ENCODE assay signal across 8 cellular contexts in genomic region chr7:3200504-3200903, GRCh38.
DNase-seq lines count a peak whose midpoint lies in the region; ATAC-seq and TF ChIP-seq lines count a peak whose summit lies in the region.

No MANE protein-coding gene starts in this region.

- intact Hi-C loops in OCI-LY7 (cut with micrococcal nuclease; ENCODE audit: unreplicated experiment) (no loop called here), uterus (cut with DNase I; ENCODE audit: low total_unique reads) (no loop called here)

- H3K27me3 ChIP-seq in uterus = no peaks in the 10 kb centered on the region
- H3K27me3 ChIP-seq in Peyer's patch = no peaks in the 10 kb centered on the region

- no peak overlapping the region for H3K27ac ChIP-seq in OCI-LY7 (ENCODE audit: low read depth, low read length, poor library complexity, severe bottlenecking)
- H3K27ac ChIP-seq in uterus = no peak overlapping the region
- no peak overlapping the region for H3K27ac ChIP-seq in Peyer's patch

- H3K9me3 ChIP-seq in OCI-LY7 (ENCODE audit: low read length) (no peaks in the 10 kb centered on the region), uterus (no peaks in the 10 kb centered on the region), Peyer's patch (no peaks in the 10 kb centered on the region)

- TF ChIP-seq POLR2A in uterus (IDR thresholded peaks at IDR 0.05) = no peak
- TF ChIP-seq POLR2A in Peyer's patch (IDR thresholded peaks at IDR 0.05) = no peak

- H3K4me3 ChIP-seq in OCI-LY7 (ENCODE audit: low read depth, low read length, poor library complexity, severe bottlenecking) (no peak overlapping the region), fibroblast of villous mesenchyme (ENCODE audit: low read depth, low read length) (no peak overlapping the region), uterus (no peak overlapping the region), Peyer's patch (no peak overlapping the region)

- no peaks in the 10 kb centered on the region for H3K79me2 ChIP-seq in OCI-LY7 (ENCODE audit: insufficient read depth, low read depth, low read length)

- CTCF ChIA-PET in OCI-LY7 (lab: Charles Lee; ENCODE audit: unreplicated experiment) = no interaction called here

- no peak for ATAC-seq in HG03469 (IDR thresholded peaks at IDR 0.05; ENCODE audit: unreplicated experiment)

- POLR2A ChIA-PET in OCI-LY7 (lab: Charles Lee) = no interaction called here

- no peaks in the 10 kb centered on the region for H3K9me2 ChIP-seq in OCI-LY7 (ENCODE audit: insufficient read depth, low read length)

- BruUV-seq in OCI-LY7 (replicated peaks; lab: Mats Ljungman, UMichigan) = no TSS peak

- no peak overlapping the region for H2AFZ ChIP-seq in OCI-LY7 (ENCODE audit: low read length)

- H3K4me1 ChIP-seq in OCI-LY7 (ENCODE audit: insufficient read depth, low read length, poor library complexity, severe bottlenecking) (no peaks in the 10 kb centered on the region), uterus (no peaks in the 10 kb centered on the region), Peyer's patch (no peaks in the 10 kb centered on the region)

- peak; percentile 64 for DNase-seq in activated effector memory CD4-positive, alpha-beta T cell treated with anti-CD3 and anti-CD28 coated beads, Interleukin-2, amount 50 U/mL, for 16 hours
- DNase-seq in activated effector memory CD4-positive, alpha-beta T cell treated with Interleukin-2 at 50 U/mL for 16 hours = no peak
- peak; percentile 43 for DNase-seq in OCI-LY7 (ENCODE audit: low spot score)
- peak; percentile 64 for DNase-seq in fibroblast of villous mesenchyme (ENCODE audit: low read depth)
- DNase-seq in stimulated activated CD4-positive, alpha-beta T cell treated with anti-CD3 and anti-CD28 coated beads, Interleukin-2, amount 100 ng/mL, for 48 hours = peak; percentile 10 to 13
- DNase-seq in uterus = no peak
- DNase-seq in Peyer's patch = no peak

- H3K36me3 ChIP-seq in OCI-LY7 (ENCODE audit: insufficient read depth, low read length) (no peaks in the 10 kb centered on the region), uterus (no peaks in the 10 kb centered on the region), Peyer's patch (no peaks in the 10 kb centered on the region)

- no peaks in the 10 kb centered on the region for H4K20me1 ChIP-seq in OCI-LY7 (ENCODE audit: insufficient read depth, low read length)

- TF ChIP-seq CTCF in OCI-LY7 (conservative IDR thresholded peaks at IDR 0.05; ENCODE audit: low read length) (peak; percentile 78), fibroblast of villous mesenchyme (IDR thresholded peaks at IDR 0.05; ENCODE audit: insufficient read depth, low read depth, low read length) (peak; percentile 81), uterus (IDR thresholded peaks at IDR 0.05) (no peak), Peyer's patch (IDR thresholded peaks at IDR 0.05) (peak in 3 of 6 experiments; percentile 19 to 42 (median 32))

- no peak overlapping the region for H3K4me2 ChIP-seq in OCI-LY7 (ENCODE audit: low read length)

Comparison
In these comparisons a context has a peak if more than half of its experiments do, and no peak if none do; other contexts are left out.
1. DNase-seq: peak in activated effector memory CD4-positive, alpha-beta T cell treated with anti-CD3 and anti-CD28 coated beads, Interleukin-2, amount 50 U/mL, for 16 hours (single experiment), OCI-LY7 (single experiment), fibroblast of villous mesenchyme (single experiment) and stimulated activated CD4-positive, alpha-beta T cell treated with anti-CD3 and anti-CD28 coated beads, Interleukin-2, amount 100 ng/mL, for 48 hours (2 of 2); none in activated effector memory CD4-positive, alpha-beta T cell treated with Interleukin-2 at 50 U/mL for 16 hours (single experiment), uterus (0 of 2) and Peyer's patch (0 of 3).
2. CTCF ChIP-seq: peak in OCI-LY7 (single experiment) and fibroblast of villous mesenchyme (single experiment); none in uterus (0 of 4).